In genomic region chr6:79246891-79247290, GRCh38 we compare ENCODE assay signal across 13 cellular contexts. TPM values are rescaled to one million over a fixed set of nuclear protein-coding genes. Genes with fewer than 3 reads are reported as not detected.
DNase-seq lines count a peak whose midpoint lies in the region; ATAC-seq, FAIRE-seq and TF ChIP-seq lines count a peak whose summit lies in the region.
"Had no signal": no experiment of that assay in that cellular context is flagged by ENCODE, and none has a peak within 500 bp of the region (broad histone marks: within the 10 kb centered on the region; RNA-seq: fewer than 3 reads in every experiment).

No MANE protein-coding gene starts in this region.

- ATAC-seq in GM19395 (IDR thresholded peaks at IDR 0.05; ENCODE audit: unreplicated experiment) (peak; percentile 85), HG02759 (IDR thresholded peaks at IDR 0.05; ENCODE audit: unreplicated experiment) (peak; percentile 73), HG03439 (IDR thresholded peaks at IDR 0.05; ENCODE audit: unreplicated experiment) (peak; percentile 71)
- ATAC-seq in activated CD8-positive, alpha-beta memory T cell treated with anti-CD3 and anti-CD28 coated beads, Interleukin-2, amount 10 ng/mL, durations not matched to agents 7 days and 5 days, result no peak
- ATAC-seq: naive thymus-derived CD4-positive, alpha-beta T cell; Panc1 had no signal

- no peaks in the 10 kb centered on the region for H3K4me1 Mint-ChIP-seq in activated CD8-positive, alpha-beta memory T cell treated with anti-CD3 and anti-CD28 coated beads, Interleukin-2, amount 10 ng/mL, durations not matched to agents 7 days and 5 days
- H3K4me1 Mint-ChIP-seq: naive thymus-derived CD4-positive, alpha-beta T cell had no signal

- CTCF ChIA-PET in activated CD8-positive, alpha-beta memory T cell treated with anti-CD3 and anti-CD28 coated beads, Interleukin-2, amount 10 ng/mL, durations not matched to agents 7 days and 5 days (lab: Charles Lee), result no interaction called here

- H3K27me3 Mint-ChIP-seq in activated CD8-positive, alpha-beta memory T cell treated with anti-CD3 and anti-CD28 coated beads, Interleukin-2, amount 10 ng/mL, durations not matched to agents 7 days and 5 days, result no peaks in the 10 kb centered on the region

- no peak overlapping the region for H3K27ac Mint-ChIP-seq in activated CD8-positive, alpha-beta memory T cell treated with anti-CD3 and anti-CD28 coated beads, Interleukin-2, amount 10 ng/mL, durations not matched to agents 7 days and 5 days
- H3K27ac Mint-ChIP-seq: activated T-helper 1 cell treated with anti-CD3 and anti-CD28 coated beads, Interleukin-12 subunit alpha, Interleukin-12 subunit beta, Interleukin-2, Interleukin-4 antibody, amounts not matched to agents 30 ng/mL and 10 ng/mL and 1 ng/mL, durations not matched to agents 14 hours and 24 hours and 36 hours; naive thymus-derived CD4-positive, alpha-beta T cell had no signal

- DNase-seq in GM12891 (ENCODE audit: insufficient read length, low spot score) (no peak), frontal cortex (ENCODE audit: low spot score in 2 of 2) (no peak), NCI-H446 treated with DMSO at 0.1 percent for 48 hours (lab: John Stamatoyannopoulos, UW) (no peak), NCI-H2227 (lab: John Stamatoyannopoulos, UW; ENCODE audit: unreplicated experiment) (no peak)
- no peak for DNase-seq in activated CD8-positive, alpha-beta memory T cell treated with anti-CD3 and anti-CD28 coated beads, Interleukin-2, amount 10 ng/mL, durations not matched to agents 7 days and 5 days
- DNase-seq: DMS53; naive thymus-derived CD4-positive, alpha-beta T cell; NCI-H2107 had no signal

- no peaks in the 10 kb centered on the region for H3K9me3 Mint-ChIP-seq in activated CD8-positive, alpha-beta memory T cell treated with anti-CD3 and anti-CD28 coated beads, Interleukin-2, amount 10 ng/mL, durations not matched to agents 7 days and 5 days (ENCODE audit: low read depth)
- H3K9me3 Mint-ChIP-seq: activated T-helper 1 cell treated with anti-CD3 and anti-CD28 coated beads, Interleukin-12 subunit alpha, Interleukin-12 subunit beta, Interleukin-2, Interleukin-4 antibody, amounts not matched to agents 30 ng/mL and 10 ng/mL and 1 ng/mL, durations not matched to agents 14 hours and 24 hours and 36 hours had no signal

- H3K36me3 Mint-ChIP-seq in activated CD8-positive, alpha-beta memory T cell treated with anti-CD3 and anti-CD28 coated beads, Interleukin-2, amount 10 ng/mL, durations not matched to agents 7 days and 5 days, result no peaks in the 10 kb centered on the region
- H3K36me3 Mint-ChIP-seq: naive thymus-derived CD4-positive, alpha-beta T cell had no signal

- TF ChIP-seq POLR2A in GM12891 (IDR thresholded peaks at IDR 0.05; ENCODE audit: low read depth, low read length), result no peak

- H3K4me3 Mint-ChIP-seq in activated CD8-positive, alpha-beta memory T cell treated with anti-CD3 and anti-CD28 coated beads, Interleukin-2, amount 10 ng/mL, durations not matched to agents 7 days and 5 days, result no peak overlapping the region
- H3K4me3 Mint-ChIP-seq: activated T-helper 1 cell treated with anti-CD3 and anti-CD28 coated beads, Interleukin-12 subunit alpha, Interleukin-12 subunit beta, Interleukin-2, Interleukin-4 antibody, amounts not matched to agents 30 ng/mL and 10 ng/mL and 1 ng/mL, durations not matched to agents 14 hours and 24 hours and 36 hours; naive thymus-derived CD4-positive, alpha-beta T cell had no signal

- peak; percentile 52 for FAIRE-seq in GM12891 (lab: Jason Lieb, UNC)
- FAIRE-seq in frontal cortex (lab: Jason Lieb, UNC), result no peak

TF ChIP-seq in GM12891, 5 proteins besides CTCF, POLR2A, EP300 and RAD21:
- TF ChIP-seq POU2F2 (IDR thresholded peaks at IDR 0.05; ENCODE audit: low read depth, low read length), result no peak
- no peak for TF ChIP-seq POLR2AphosphoS5 (IDR thresholded peaks at IDR 0.05; ENCODE audit: low read depth, low read length)
- no peak for TF ChIP-seq PAX5 (IDR thresholded peaks at IDR 0.05; ENCODE audit: insufficient read depth, low read length, severe bottlenecking)
- no peak for TF ChIP-seq TAF1 (IDR thresholded peaks at IDR 0.05; ENCODE audit: low read depth, low read length)
- peak; percentile 93 for TF ChIP-seq SPI1 (IDR thresholded peaks at IDR 0.05; ENCODE audit: low read depth, low read length)
TF ChIP-seq in GM12891: peak in this region for 1.

RNA-seq across cellular contexts. Expression of gene HMGN3, which starts 12.4 kb away (rescaled TPM):
- polyA plus RNA-seq in GM12891 (2012; ENCODE audit: low read depth, missing spikeins), result 180 TPM
- total RNA-seq in frontal cortex, result 40.4 TPM
- 10 to 100 TPM; 47.2 to 72.1 TPM for total RNA-seq in activated CD8-positive, alpha-beta memory T cell treated with anti-CD3 and anti-CD28 coated beads, Interleukin-2, amount 10 ng/mL, durations not matched to agents 7 days and 5 days
